ENCODE assay signal across 8 cellular contexts in genomic region chr2:62293490-62294212, GRCh38.
A peak's percentile ranks its signal among the peaks of the same experiment; 100 is the strongest.
DNase-seq lines count a peak whose midpoint lies in the region; ATAC-seq and TF ChIP-seq lines count a peak whose summit lies in the region.

No MANE protein-coding gene starts in this region.

- peak overlapping the region; percentile 85 for H4K8ac ChIP-seq in trophoblast cell (ENCODE audit: low read depth, low read length)

- peaks cover 7% of the 10 kb centered on the region for H3K79me1 ChIP-seq in trophoblast cell (ENCODE audit: low read length)

- H2BK5ac ChIP-seq in trophoblast cell (ENCODE audit: low read depth, low read length, poor library complexity) = peak overlapping the region; percentile 49

- peak; percentile 68 for ATAC-seq in HG02798 (IDR thresholded peaks at IDR 0.05; ENCODE audit: poor library complexity, unreplicated experiment)
- peak; percentile 69 for ATAC-seq in gastroesophageal sphincter
- no peak for ATAC-seq in HG02884 (IDR thresholded peaks at IDR 0.05; ENCODE audit: unreplicated experiment)
- ATAC-seq in GM18873 (IDR thresholded peaks at IDR 0.05; ENCODE audit: low FRiP score, unreplicated experiment) = no peak

- H3F3A ChIP-seq in OCI-LY1 (ENCODE audit: insufficient read depth, low read length) = no peaks in the 10 kb centered on the region

- WGBS in gastroesophageal sphincter (ENCODE audit: low coverage in 1 of 2), 2 donors = 4 to 22% methylated on average over 4 to 8 of the region's 18 CpGs
- WGBS in trophoblast cell (ENCODE audit: extremely low coverage, insufficient coverage, insufficient read length) = no CpG with 5 or more reads among the region's 18 CpGs

- peak overlapping the region; percentile 34 for H3K4ac ChIP-seq in trophoblast cell (ENCODE audit: low read depth, low read length)

- peak overlapping the region; percentile 61 for H4K12ac ChIP-seq in trophoblast cell (ENCODE audit: low read depth, low read length)

- peak overlapping the region; percentile 91 for H2BK120ac ChIP-seq in trophoblast cell (ENCODE audit: insufficient read depth, low read length, poor library complexity)

- H3K4me3 ChIP-seq in OCI-LY1 (ENCODE audit: low read depth, low read length, poor library complexity, severe bottlenecking) (no peak overlapping the region), gastroesophageal sphincter (peak overlapping the region in 1 of 2 donors; percentile 7), trophoblast cell (ENCODE audit: low read depth, low read length) (no peak overlapping the region)

- H3K9ac ChIP-seq in OCI-LY1 (ENCODE audit: low read length) = no peak overlapping the region
- no peak overlapping the region for H3K9ac ChIP-seq in trophoblast cell (ENCODE audit: low read length)

- H3K18ac ChIP-seq in trophoblast cell (ENCODE audit: low read length) = peak overlapping the region; percentile 74

- H3K9me3 ChIP-seq in OCI-LY1 (ENCODE audit: low read length) = no peaks in the 10 kb centered on the region
- H3K9me3 ChIP-seq in gastroesophageal sphincter = no peaks in the 10 kb centered on the region
- H3K9me3 ChIP-seq in trophoblast cell (ENCODE audit: insufficient read depth, low read depth, low read length) = no peaks in the 10 kb centered on the region

- H4K20me1 ChIP-seq in OCI-LY1 (ENCODE audit: insufficient read depth, low read length) = no peaks in the 10 kb centered on the region

- TF ChIP-seq POLR2A in gastroesophageal sphincter (IDR thresholded peaks at IDR 0.05) = no peak

- TF ChIP-seq CTCF in OCI-LY1 (IDR thresholded peaks at IDR 0.05; ENCODE audit: low read length) (no peak), gastroesophageal sphincter (IDR thresholded peaks at IDR 0.05) (no peak)

- DNase-seq in DMS 273 treated with DMSO at 0.1 percent for 48 hours (lab: John Stamatoyannopoulos, UW) = peak; percentile 15
- peak; percentile 73 to 74 for DNase-seq in trophoblast cell
- no peak for DNase-seq in OCI-M2 (lab: John Stamatoyannopoulos, UW; ENCODE audit: unreplicated experiment)

- H3K9me2 ChIP-seq in OCI-LY1 (ENCODE audit: low read depth, low read length) = no peaks in the 10 kb centered on the region

- H2AK5ac ChIP-seq in trophoblast cell (ENCODE audit: low read length) = peak overlapping the region; percentile 90

- H3K79me2 ChIP-seq in OCI-LY1 (ENCODE audit: insufficient read depth, low read length) (no peaks in the 10 kb centered on the region), trophoblast cell (ENCODE audit: control insufficient read depth, insufficient read depth, low read length, poor library complexity) (peaks cover 5% of the 10 kb centered on the region)

- H3K36me3 ChIP-seq in OCI-LY1 (ENCODE audit: insufficient read depth, low read length) (no peaks in the 10 kb centered on the region), gastroesophageal sphincter (no peaks in the 10 kb centered on the region), trophoblast cell (ENCODE audit: control insufficient read depth in 1 of 2, insufficient read depth in 2 of 2, low read length in 2 of 2) (no peaks in the 10 kb centered on the region)

- TF ChIP-seq EP300 in gastroesophageal sphincter (IDR thresholded peaks at IDR 0.05) = no peak

- peak overlapping the region; percentile 29; the same call in 1 of the 2 replicates for H3K4me2 ChIP-seq in OCI-LY1 (ENCODE audit: low read length)
- H3K4me2 ChIP-seq in trophoblast cell (ENCODE audit: low read length) = no peak overlapping the region

- H2BK12ac ChIP-seq in trophoblast cell (ENCODE audit: low read length) = peak overlapping the region; percentile 96

- H3K4me1 ChIP-seq in OCI-LY1 (ENCODE audit: insufficient read depth, low read length, severe bottlenecking) = peaks cover 13% of the 10 kb centered on the region
- H3K4me1 ChIP-seq in gastroesophageal sphincter = peaks cover 2 to 34% (median 17%) of the 10 kb centered on the region in 3 donors
- H3K4me1 ChIP-seq in trophoblast cell (ENCODE audit: control insufficient read depth in 1 of 2, insufficient read depth in 2 of 2, low read length in 2 of 2) = peaks cover 11 to 18% of the 10 kb centered on the region in 2 experiments

- H3K14ac ChIP-seq in trophoblast cell (ENCODE audit: low read length) = peak overlapping the region; percentile 90

- no peak overlapping the region for H3K23ac ChIP-seq in trophoblast cell (ENCODE audit: low read length)

- no peak overlapping the region for H3K27ac ChIP-seq in OCI-LY1 (ENCODE audit: low read depth, low read length, poor library complexity, severe bottlenecking)
- H3K27ac ChIP-seq in gastroesophageal sphincter = peak overlapping the region; percentile 26 to 78 (median 72)
- H3K27ac ChIP-seq in trophoblast cell (ENCODE audit: low read depth, low read length) = peak overlapping the region; percentile 48

- H3K27me3 ChIP-seq in OCI-LY1 (ENCODE audit: insufficient read depth, low read length) = no peaks in the 10 kb centered on the region
- no peaks in the 10 kb centered on the region for H3K27me3 ChIP-seq in gastroesophageal sphincter
- no peaks in the 10 kb centered on the region for H3K27me3 ChIP-seq in trophoblast cell (ENCODE audit: insufficient read depth, low read length)

- peak overlapping the region; percentile 93 for H4K91ac ChIP-seq in trophoblast cell (ENCODE audit: low read depth, low read length)

- H2AFZ ChIP-seq in OCI-LY1 (ENCODE audit: low read length) (no peak overlapping the region), trophoblast cell (ENCODE audit: insufficient read depth, low read length, poor library complexity) (peak overlapping the region; percentile 82)

Comparison
In these comparisons a context has a peak if more than half of its experiments do, and no peak if none do; other contexts are left out.
1. ATAC-seq: peak in HG02798 (single experiment) and gastroesophageal sphincter (single experiment); none in HG02884 (single experiment) and GM18873 (single experiment).